17 cellular contexts compared by ENCODE assay signal in genomic region chr4:113070755-113071154, GRCh38. TPM values are rescaled to one million over a fixed set of nuclear protein-coding genes. Genes with fewer than 3 reads are reported as not detected.
DNase-seq lines count a peak whose midpoint lies in the region; TF ChIP-seq lines count a peak whose summit lies in the region.
"Had no signal": no experiment of that assay in that cellular context is flagged by ENCODE, and none has a peak within 500 bp of the region (broad histone marks: within the 10 kb centered on the region; RNA-seq: fewer than 3 reads in every experiment).

No MANE protein-coding gene starts in this region.

- no peak overlapping the region for H3K18ac ChIP-seq in H9 (ENCODE audit: insufficient read length, low read depth, low read length)

- H3K4me2 ChIP-seq in H9 (ENCODE audit: insufficient read depth, insufficient read length, low read length) = no peak overlapping the region
- H3K4me2 ChIP-seq: BLaER1, GM23338 had no signal

- peaks cover 42% of the 10 kb centered on the region for H3K9me3 Mint-ChIP-seq in glutamatergic neuron (ENCODE audit: unreplicated experiment)
- H3K9me3 Mint-ChIP-seq in H9 = no peaks in the 10 kb centered on the region
- H3K9me3 Mint-ChIP-seq: CD8-positive, alpha-beta T cell; GM23338; HFFc6 had no signal

- no peak overlapping the region for H3T11ph ChIP-seq in H9 (ENCODE audit: low read length)

- TF ChIP-seq CTCF in BE2C (IDR thresholded peaks at IDR 0.05; ENCODE audit: low read depth, low read length) = no peak
- TF ChIP-seq CTCF in glutamatergic neuron (IDR thresholded peaks at IDR 0.05; ENCODE audit: partially characterized antibody, unreplicated experiment) = no peak
- TF ChIP-seq CTCF in GM13976 (IDR thresholded peaks at IDR 0.05; ENCODE audit: borderline replicate concordance, control extremely low read depth, extremely low read depth, insufficient read depth, missing control alignments) = no peak
- no peak for TF ChIP-seq CTCF in H9 (conservative IDR thresholded peaks at IDR 0.05)

- no peak overlapping the region for H3K9ac ChIP-seq in H9 (ENCODE audit: extremely low read depth, insufficient read length, low read length)
- H3K9ac ChIP-seq: BLaER1 had no signal

- H3K4ac ChIP-seq in H9 (ENCODE audit: low read depth, low read length) = no peak overlapping the region

- no peak overlapping the region for H4K8ac ChIP-seq in H9 (replicated peaks; ENCODE audit: insufficient read length, low read depth, low read length)

- H3K36me3 Mint-ChIP-seq in glutamatergic neuron (ENCODE audit: unreplicated experiment) (peaks cover 8% of the 10 kb centered on the region), H9 (ENCODE audit: insufficient read depth in 1 of 3, low read depth in 3 of 3) (peaks cover 0 to 14% (median 9%) of the 10 kb centered on the region in 3 experiments; a peak in 2 of 7 replicates)
- H3K36me3 Mint-ChIP-seq: CD4-positive, CD25-positive, alpha-beta regulatory T cell; CD8-positive, alpha-beta T cell had no signal

- H3K27me3 ChIP-seq in BE2C (no peaks in the 10 kb centered on the region), H9 (ENCODE audit: insufficient read depth, low read length) (no peaks in the 10 kb centered on the region; the same call in 1 of the 2 replicates)
- H3K27me3 ChIP-seq: BLaER1 had no signal

- H3K4me3 ChIP-seq in BE2C (ENCODE audit: low read depth, low read length) = peak overlapping the region; percentile 78
- H3K4me3 ChIP-seq: BLaER1, GM12878, GM23338, HAP-1 had no signal

- H3K79me2 ChIP-seq in H9 (ENCODE audit: insufficient read depth, low read length) = no peaks in the 10 kb centered on the region

- no peak overlapping the region for H2AFZ ChIP-seq in H9 (ENCODE audit: low read length)
- H2AFZ ChIP-seq: GM23338 had no signal

- no peak overlapping the region for H2AK5ac ChIP-seq in H9 (ENCODE audit: insufficient read length, low read length)

- H2BK120ac ChIP-seq in H9 (ENCODE audit: low read depth, low read length, poor library complexity, severe bottlenecking) = no peak overlapping the region

- H2BK12ac ChIP-seq in H9 (ENCODE audit: insufficient read length, low read depth, low read length) = no peak overlapping the region

- no peaks in the 10 kb centered on the region for H3K79me1 ChIP-seq in H9 (ENCODE audit: insufficient read depth, low read depth, low read length, poor library complexity, severe bottlenecking)

- H3K36me3 ChIP-seq in BE2C = peaks cover 36% of the 10 kb centered on the region
- H3K36me3 ChIP-seq: BLaER1, HAP-1 had no signal

- no CpG with 5 or more reads among the region's 2 CpGs for WGBS in H9 (ENCODE audit: extremely low coverage, insufficient read length, low lambda C conversion rate)

- no peak overlapping the region for H3K14ac ChIP-seq in H9 (ENCODE audit: insufficient read depth, low read length)

- H2BK5ac ChIP-seq in H9 (ENCODE audit: insufficient read length, low read length) = no peak overlapping the region

- H3K23me2 ChIP-seq in H9 (ENCODE audit: insufficient read length, low read depth, low read length, poor library complexity, severe bottlenecking) = no peaks in the 10 kb centered on the region

- no peak overlapping the region for H3K56ac ChIP-seq in H9 (ENCODE audit: insufficient read length, low read depth, low read length)

- H3K23ac ChIP-seq in H9 (ENCODE audit: insufficient read length, low read depth, low read length) = no peak overlapping the region

- H3K27me3 Mint-ChIP-seq in glutamatergic neuron (ENCODE audit: unreplicated experiment) (peaks cover 28% of the 10 kb centered on the region), H9 (ENCODE audit: low read depth) (no peaks in the 10 kb centered on the region)
- H3K27me3 Mint-ChIP-seq: CD4-positive, CD25-positive, alpha-beta regulatory T cell had no signal

- H4K20me1 ChIP-seq in H9 (ENCODE audit: control insufficient read depth, insufficient read depth, insufficient read length) = no peaks in the 10 kb centered on the region
- H4K20me1 ChIP-seq: BLaER1 had no signal

- H3K9me3 ChIP-seq in BE2C = no peaks in the 10 kb centered on the region
- no peaks in the 10 kb centered on the region for H3K9me3 ChIP-seq in H9 (ENCODE audit: control insufficient read depth, low read depth, low read length)
- H3K9me3 ChIP-seq: BLaER1, Caco-2, HAP-1 had no signal

- H3K4me1 ChIP-seq in BE2C (peaks cover 31% of the 10 kb centered on the region), H9 (ENCODE audit: insufficient read depth, low read length) (peaks cover 2% of the 10 kb centered on the region; the same call in 1 of the 2 replicates)
- H3K4me1 ChIP-seq: BLaER1, Caco-2, HAP-1 had no signal

- H4K5ac ChIP-seq in H9 (ENCODE audit: insufficient read length, low read depth, low read length) = no peak overlapping the region

- in situ Hi-C loops in GM13976 (cut with MboI; ENCODE audit: low sequenced_read_pairs, unreplicated experiment) = no loop called here

- H3K4me3 Mint-ChIP-seq in glutamatergic neuron (ENCODE audit: unreplicated experiment) (peak overlapping the region; percentile 97), H9 (no peak overlapping the region)
- H3K4me3 Mint-ChIP-seq: CD4-positive, CD25-positive, alpha-beta regulatory T cell; CD8-positive, alpha-beta T cell; GM23338; HFFc6 had no signal

- H4K91ac ChIP-seq in H9 (ENCODE audit: insufficient read length, low read depth, low read length) = no peak overlapping the region

- H2BK20ac ChIP-seq in H9 (ENCODE audit: low read depth, low read length, poor library complexity, severe bottlenecking) = no peak overlapping the region

- DNase-seq in BE2C (no peak), NCI-H69 (lab: John Stamatoyannopoulos, UW) (peak; percentile 88), glutamatergic neuron (no peak), GM13976 (ENCODE audit: low spot score) (no peak), H9 (no peak), NCI-H1694 treated with DMSO at 0.1 percent for 48 hours (lab: John Stamatoyannopoulos, UW) (no peak)
- DNase-seq: Caco-2; CD4-positive, CD25-positive, alpha-beta regulatory T cell; CD8-positive, alpha-beta T cell; DMS153; DND-41; HFFc6 had no signal

- no peak overlapping the region for H2BK15ac ChIP-seq in H9 (ENCODE audit: low read depth, low read length)

- peak overlapping the region; percentile 91 for H3K27ac Mint-ChIP-seq in glutamatergic neuron (ENCODE audit: unreplicated experiment)
- H3K27ac Mint-ChIP-seq in H9 = peak overlapping the region in 1 of 3 experiments; percentile 31; a peak in 1 of 7 replicates
- H3K27ac Mint-ChIP-seq: CD4-positive, CD25-positive, alpha-beta regulatory T cell; CD8-positive, alpha-beta T cell; GM23338; HFFc6 had no signal

- no peak overlapping the region for H3K27ac ChIP-seq in H9 (ENCODE audit: insufficient read length, low read depth, low read length)
- H3K27ac ChIP-seq: BLaER1, C4-2B had no signal

- H3K4me1 Mint-ChIP-seq in glutamatergic neuron (ENCODE audit: low read depth, unreplicated experiment) (peaks cover 79% of the 10 kb centered on the region), H9 (peaks cover 22 to 28% of the 10 kb centered on the region in 2 experiments)
- H3K4me1 Mint-ChIP-seq: CD4-positive, CD25-positive, alpha-beta regulatory T cell had no signal

RNA-seq across cellular contexts. Expression of gene ANK2, which starts 21.3 kb away (rescaled TPM):
- polyA plus RNA-seq in BE2C (2012; ENCODE audit: insufficient read depth, insufficient read length, low read depth) = 32.4 TPM
- 1,513 TPM for total RNA-seq in glutamatergic neuron (ENCODE audit: unreplicated experiment)
- 30.5 and 36.8 TPM in 2 replicates for total RNA-seq in H9 (2021)
- total RNA-seq: CD4-positive, CD25-positive, alpha-beta regulatory T cell; CD8-positive, alpha-beta T cell had no signal
- polyA plus RNA-seq: CD4-positive, CD25-positive, alpha-beta regulatory T cell had no signal

Comparison
In these comparisons a context has a peak if more than half of its experiments do, and no peak if none do; other contexts are left out.
1. RNA of gene ANK2, which starts 21.3 kb away (total RNA-seq): 1,513 TPM in glutamatergic neuron (single experiment); 30.5 to 36.8 TPM in H9; every median in the first group is over 10 times any median in the second.